ENCODE assay signal across 8 cellular contexts in the genomic region with DNA sequence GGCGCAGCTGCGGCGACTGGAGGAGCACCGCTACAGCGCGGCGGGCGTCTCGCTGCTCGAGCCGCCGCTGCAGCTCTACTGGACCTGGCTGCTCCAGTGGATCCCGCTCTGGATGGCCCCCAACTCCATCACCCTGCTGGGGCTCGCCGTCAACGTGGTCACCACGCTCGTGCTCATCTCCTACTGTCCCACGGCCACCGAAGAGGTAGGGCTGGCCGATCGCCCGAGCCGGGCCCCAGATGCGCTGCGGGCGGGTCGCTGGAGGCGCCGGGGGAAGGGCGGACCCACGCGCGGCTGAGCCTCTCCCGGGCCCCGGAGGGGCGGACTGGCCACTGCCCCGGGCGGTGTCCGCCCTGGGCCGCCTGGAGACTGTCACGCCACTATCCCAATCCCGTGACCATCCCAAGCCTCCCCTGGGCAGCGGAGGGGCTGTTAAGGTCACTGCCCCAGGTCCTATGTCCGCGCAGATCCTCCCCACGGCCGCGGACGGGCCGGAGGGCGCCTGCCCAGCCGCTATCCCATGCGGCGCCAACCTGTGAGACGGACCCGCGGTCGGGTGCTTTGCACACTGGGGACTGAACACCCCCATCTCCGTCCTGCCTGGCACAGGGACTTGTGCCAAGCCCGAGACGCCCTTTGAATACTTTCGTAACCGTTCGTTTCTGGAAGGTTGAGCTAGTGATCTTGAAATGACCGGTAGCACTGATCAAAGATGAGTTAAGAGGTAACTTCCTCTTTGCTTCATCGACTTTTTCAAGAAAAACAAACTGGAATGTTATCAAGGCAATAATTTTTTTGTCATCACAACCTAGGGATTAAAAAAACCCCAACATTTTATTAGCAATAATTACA. TPM values are rescaled to one million over a fixed set of nuclear protein-coding genes. Genes with fewer than 3 reads are reported as not detected.
DNase-seq lines count a peak whose midpoint lies in the region; ATAC-seq, FAIRE-seq and TF ChIP-seq lines count a peak whose summit lies in the region.

No MANE protein-coding gene starts in this region.

- POLR2A ChIA-PET in AG04449 (lab: Yijun Ruan, JAX) = no interaction called here

- CTCF ChIA-PET in AG04449 (lab: Yijun Ruan, JAX) = interaction anchor here (1.0 to 2.3 kb wide), 4 partner anchors 10 to 133 kb away, joined by 3 to 10 read pairs (median 3); a partner anchor contains a TSS

- FAIRE-seq in GM12892 (lab: Jason Lieb, UNC) = no peak

- H3K9me3 Mint-ChIP-seq in activated T-cell treated with anti-CD3 and anti-CD28 coated beads, Interleukin-2, amount 50 U/mL, for 4 hours = no peaks in the 10 kb centered on the region
- no peaks in the 10 kb centered on the region for H3K9me3 Mint-ChIP-seq in naive B cell

- ATAC-seq in HG02759 (IDR thresholded peaks at IDR 0.05; ENCODE audit: unreplicated experiment) (peak; percentile 32), naive B cell (ENCODE audit: low read depth in 2 of 2) (peak; percentile 12 to 13)
- ATAC-seq in activated T-cell treated with anti-CD3 and anti-CD28 coated beads, Interleukin-2, amount 50 U/mL, for 4 hours = peak; percentile 42 to 43

- TF ChIP-seq POLR2A in GM12892 (IDR thresholded peaks at IDR 0.05; ENCODE audit: low read depth, low read length) = no peak
- TF ChIP-seq POLR2A in NB4 (IDR thresholded peaks at IDR 0.05; ENCODE audit: extremely low read depth, insufficient read length) = no peak

- H3K4me3 Mint-ChIP-seq in activated T-cell treated with anti-CD3 and anti-CD28 coated beads, Interleukin-2, amount 50 U/mL, for 4 hours = peak overlapping the region; percentile 87
- peak overlapping the region; percentile 90 to 99 (median 96) for H3K4me3 Mint-ChIP-seq in naive B cell

- H3K36me3 Mint-ChIP-seq in activated T-cell treated with anti-CD3 and anti-CD28 coated beads, Interleukin-2, amount 50 U/mL, for 4 hours (ENCODE audit: insufficient read depth) = no peaks in the 10 kb centered on the region
- H3K36me3 Mint-ChIP-seq in naive B cell = peaks cover 0 to 8% of the 10 kb centered on the region in 2 donors

- DNase-seq in AG04449 (ENCODE audit: low read depth, low spot score) (no peak), GM12892 (ENCODE audit: insufficient read length) (peak; percentile 52), NB4 (ENCODE audit: low read depth) (peak; percentile 87), foreskin fibroblast (peak; percentile 29 to 71), naive B cell (peak; percentile 29), ureter (ENCODE audit: low spot score) (peak; percentile 54)
- DNase-seq in activated T-cell treated with anti-CD3 and anti-CD28 coated beads, Interleukin-2, amount 50 U/mL, for 4 hours = no peak

- peaks cover 33% of the 10 kb centered on the region for H3K4me1 Mint-ChIP-seq in activated T-cell treated with anti-CD3 and anti-CD28 coated beads, Interleukin-2, amount 50 U/mL, for 4 hours (ENCODE audit: low read depth)
- peaks cover 52 to 70% (median 65%) of the 10 kb centered on the region in 3 donors for H3K4me1 Mint-ChIP-seq in naive B cell

- peak overlapping the region; percentile 89 to 97 (median 96) for H3K27ac Mint-ChIP-seq in naive B cell

- no peaks in the 10 kb centered on the region for H3K27me3 Mint-ChIP-seq in activated T-cell treated with anti-CD3 and anti-CD28 coated beads, Interleukin-2, amount 50 U/mL, for 4 hours (ENCODE audit: low read depth)
- H3K27me3 Mint-ChIP-seq in naive B cell = no peaks in the 10 kb centered on the region

- no peak for TF ChIP-seq CTCF in AG04449 (IDR thresholded peaks at IDR 0.05; ENCODE audit: insufficient read depth, low read length, missing control alignments)
- no peak for TF ChIP-seq CTCF in NB4 (IDR thresholded peaks at IDR 0.05; ENCODE audit: low read depth, low read length)
- TF ChIP-seq CTCF in foreskin fibroblast (IDR thresholded peaks at IDR 0.05; ENCODE audit: low read depth, low read length) = no peak

- peak overlapping the region; percentile 88 for H3K4me3 ChIP-seq in AG04449 (ENCODE audit: low read depth, low read length)
- peak overlapping the region; percentile 77 for H3K4me3 ChIP-seq in NB4 (ENCODE audit: low read depth, low read length)
- H3K4me3 ChIP-seq in foreskin fibroblast (ENCODE audit: low read depth in 1 of 2, low read length in 2 of 2) = peak overlapping the region; percentile 54 to 80

RNA-seq across cellular contexts. Expression of a gene that starts 0.7 kb away (rescaled TPM):
- polyA plus RNA-seq in GM12892 (2012; ENCODE audit: missing spikeins) = 12.5 TPM
- 10 to 100 TPM; 16.3 to 18.2 (median 16.5) TPM for total RNA-seq in activated T-cell treated with anti-CD3 and anti-CD28 coated beads, Interleukin-2, amount 50 U/mL, for 4 hours
- polyA plus RNA-seq in naive B cell (ENCODE audit: low read depth in 6 of 6) = 100 to 1,000 TPM in 3 of 6 donors, 10 to 100 TPM in 3; 88.3 to 185 (median 105) TPM
- 49.9 TPM for total RNA-seq in ureter

RNA-seq across cellular contexts. Expression of a gene that starts 41.1 kb away (rescaled TPM):
- polyA plus RNA-seq in GM12892 (2012; ENCODE audit: missing spikeins) = 1.6 TPM
- total RNA-seq in activated T-cell treated with anti-CD3 and anti-CD28 coated beads, Interleukin-2, amount 50 U/mL, for 4 hours = under 1 TPM in 2 of 3 donors, not detected in 1; 0.13 to 0.43 TPM
- polyA plus RNA-seq in naive B cell (ENCODE audit: low read depth in 6 of 6) = 1 to 10 TPM in 1 of 6 donors, under 1 TPM in 5; 0.74 to 1.6 (median 0.78) TPM
- total RNA-seq in ureter = not detected

Comparison
In these comparisons a context has a peak if more than half of its experiments do, and no peak if none do; other contexts are left out.
1. DNase-seq: peak in GM12892 (single experiment), NB4 (single experiment), foreskin fibroblast (2 of 2), naive B cell (single experiment) and ureter (single experiment); none in AG04449 (single experiment) and activated T-cell treated with anti-CD3 and anti-CD28 coated beads, Interleukin-2, amount 50 U/mL, for 4 hours (single experiment).
2. Peak in every context shown above with its lines, with median percentiles within 50 percentile points of each other: H3K4me3 ChIP-seq and ATAC-seq.